In the genomic region with DNA sequence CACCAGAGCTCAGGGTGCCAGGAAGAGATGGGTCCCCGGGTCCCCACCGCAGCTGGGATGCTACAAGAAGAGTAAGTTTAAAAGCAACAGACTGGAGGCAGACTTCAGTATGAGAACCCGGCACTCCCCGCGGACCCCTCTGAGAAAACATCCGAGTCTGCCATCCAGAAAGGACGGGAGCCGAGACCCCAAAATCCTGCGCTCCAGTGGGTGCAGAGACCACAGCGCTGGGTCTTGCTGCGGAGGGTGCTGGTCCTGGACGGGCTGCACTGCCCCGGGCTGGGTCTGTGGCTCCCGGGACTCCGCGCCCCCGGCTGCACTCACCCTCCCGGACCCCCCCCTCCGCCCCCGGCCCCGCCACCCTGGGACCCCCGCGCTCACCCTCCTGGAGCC, we compare ENCODE assay signal across 1 cellular context.
TF ChIP-seq lines count a peak whose summit lies in the region.

No MANE protein-coding gene starts in this region.

TF ChIP-seq in H1, 55 proteins besides CTCF, POLR2A, EP300 and RAD21:
- TF ChIP-seq JUND (IDR thresholded peaks at IDR 0.05; ENCODE audit: low read length) = no peak
- TF ChIP-seq KDM4A (IDR thresholded peaks at IDR 0.05; ENCODE audit: low read depth, low read length, severe bottlenecking) = peak; percentile 22
TF ChIP-seq in H1: peak in this region for 1.
